Comparison of ENCODE assay signal across 1 cellular context in genomic region chr19:57583521-57584416, GRCh38.
TF ChIP-seq lines count a peak whose summit lies in the region.

TSS of gene ZIK1 (plus strand) at chr19:57584145. CDS start at chr19:57584357, 212 bp downstream.

TF ChIP-seq in GM12878, 131 proteins besides CTCF, POLR2A, EP300 and RAD21 (continued from another document and continues in another):
- 0 out of 2 replicates have a peak, but pooled peaks have one; percentile 17 for TF ChIP-seq CEBPZ (IDR thresholded peaks at IDR 0.05; ENCODE audit: low read depth, low read length)
- TF ChIP-seq NFYA (IDR thresholded peaks at IDR 0.05; ENCODE audit: borderline replicate concordance, low read depth, low read length), result no peak
- TF ChIP-seq POLR2AphosphoS5 (IDR thresholded peaks at IDR 0.05; ENCODE audit: low read length), result peak; percentile 50; the same call in 1 of the 2 replicates
- no peak for TF ChIP-seq ZZZ3 (IDR thresholded peaks at IDR 0.05; ENCODE audit: control insufficient read depth, insufficient read length, low read depth)
- no peak for TF ChIP-seq RBBP5 (conservative IDR thresholded peaks at IDR 0.05)
- TF ChIP-seq POU2F2 (IDR thresholded peaks at IDR 0.05; ENCODE audit: borderline replicate concordance, low read depth, low read length), result no peak
- peak; percentile 61; the same call in 1 of the 2 replicates for TF ChIP-seq E2F4 (IDR thresholded peaks at IDR 0.05; ENCODE audit: low read depth, low read length)
- no peak for TF ChIP-seq SUZ12 (IDR thresholded peaks at IDR 0.05; ENCODE audit: unreplicated experiment)
- no peak for TF ChIP-seq BMI1 (IDR thresholded peaks at IDR 0.05; ENCODE audit: borderline replicate concordance)
- TF ChIP-seq JUND (IDR thresholded peaks at IDR 0.05; ENCODE audit: low read depth, low read length), result no peak
- TF ChIP-seq DPF2 (IDR thresholded peaks at IDR 0.05), result 0 out of 2 replicates have a peak, but pooled peaks have one; percentile 14
- TF ChIP-seq ZNF622 (IDR thresholded peaks at IDR 0.05), result no peak
- TF ChIP-seq CREB1 (IDR thresholded peaks at IDR 0.05; ENCODE audit: low read depth), result 0 out of 2 replicates have a peak, but pooled peaks have one; percentile 75
- TF ChIP-seq, protein P1, sequence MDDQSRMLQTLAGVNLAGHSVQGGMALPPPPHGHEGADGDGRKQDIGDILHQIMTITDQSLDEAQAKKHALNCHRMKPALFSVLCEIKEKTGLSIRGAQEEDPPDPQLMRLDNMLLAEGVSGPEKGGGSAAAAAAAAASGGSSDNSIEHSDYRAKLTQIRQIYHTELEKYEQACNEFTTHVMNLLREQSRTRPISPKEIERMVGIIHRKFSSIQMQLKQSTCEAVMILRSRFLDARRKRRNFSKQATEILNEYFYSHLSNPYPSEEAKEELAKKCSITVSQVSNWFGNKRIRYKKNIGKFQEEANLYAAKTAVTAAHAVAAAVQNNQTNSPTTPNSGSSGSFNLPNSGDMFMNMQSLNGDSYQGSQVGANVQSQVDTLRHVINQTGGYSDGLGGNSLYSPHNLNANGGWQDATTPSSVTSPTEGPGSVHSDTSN (IDR thresholded peaks at IDR 0.05; ENCODE audit: insufficient replicate concordance, low read depth, low read length), result no peak
- no peak for TF ChIP-seq SMAD5 (IDR thresholded peaks at IDR 0.05; ENCODE audit: low read depth)
- peak; percentile 70 for TF ChIP-seq CREM (IDR thresholded peaks at IDR 0.05; ENCODE audit: low read depth)
- TF ChIP-seq ZNF687 (IDR thresholded peaks at IDR 0.05), result peak; percentile 56; the same call in 1 of the 2 replicates
- TF ChIP-seq TARDBP (IDR thresholded peaks at IDR 0.05; ENCODE audit: borderline replicate concordance), result 0 out of 2 replicates have a peak, but pooled peaks have one; percentile 45
- TF ChIP-seq SP1 (IDR thresholded peaks at IDR 0.05; ENCODE audit: low read depth, low read length), result peak; percentile 19
- TF ChIP-seq CEBPB (IDR thresholded peaks at IDR 0.05; ENCODE audit: borderline replicate concordance in 1 of 2, low read depth in 2 of 2, low read length in 2 of 2), result no peak
- TF ChIP-seq ZNF207 (IDR thresholded peaks at IDR 0.05; ENCODE audit: borderline replicate concordance), result no peak
- no peak for TF ChIP-seq HSF1 (IDR thresholded peaks at IDR 0.05; ENCODE audit: low read depth, low read length)
- TF ChIP-seq, protein P2, sequence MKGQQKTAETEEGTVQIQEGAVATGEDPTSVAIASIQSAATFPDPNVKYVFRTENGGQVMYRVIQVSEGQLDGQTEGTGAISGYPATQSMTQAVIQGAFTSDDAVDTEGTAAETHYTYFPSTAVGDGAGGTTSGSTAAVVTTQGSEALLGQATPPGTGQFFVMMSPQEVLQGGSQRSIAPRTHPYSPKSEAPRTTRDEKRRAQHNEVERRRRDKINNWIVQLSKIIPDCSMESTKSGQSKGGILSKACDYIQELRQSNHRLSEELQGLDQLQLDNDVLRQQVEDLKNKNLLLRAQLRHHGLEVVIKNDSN (IDR thresholded peaks at IDR 0.05; ENCODE audit: borderline replicate concordance, extremely low read length, insufficient read depth, low read depth, low read length), result peak; percentile 46
- no peak for TF ChIP-seq GATAD2B (conservative IDR thresholded peaks at IDR 0.05; ENCODE audit: low read depth)
- TF ChIP-seq FOS (IDR thresholded peaks at IDR 0.05; ENCODE audit: borderline replicate concordance, extremely low read depth, insufficient read length), result no peak
- no peak for TF ChIP-seq KAT2A (conservative IDR thresholded peaks at IDR 0.05; ENCODE audit: control insufficient read depth, low read depth, low read length)
- no peak for TF ChIP-seq ZBTB11 (CRISPR knock-in tag; IDR thresholded peaks at IDR 0.05)
- TF ChIP-seq, protein P3, sequence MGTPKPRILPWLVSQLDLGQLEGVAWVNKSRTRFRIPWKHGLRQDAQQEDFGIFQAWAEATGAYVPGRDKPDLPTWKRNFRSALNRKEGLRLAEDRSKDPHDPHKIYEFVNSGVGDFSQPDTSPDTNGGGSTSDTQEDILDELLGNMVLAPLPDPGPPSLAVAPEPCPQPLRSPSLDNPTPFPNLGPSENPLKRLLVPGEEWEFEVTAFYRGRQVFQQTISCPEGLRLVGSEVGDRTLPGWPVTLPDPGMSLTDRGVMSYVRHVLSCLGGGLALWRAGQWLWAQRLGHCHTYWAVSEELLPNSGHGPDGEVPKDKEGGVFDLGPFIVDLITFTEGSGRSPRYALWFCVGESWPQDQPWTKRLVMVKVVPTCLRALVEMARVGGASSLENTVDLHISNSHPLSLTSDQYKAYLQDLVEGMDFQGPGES (IDR thresholded peaks at IDR 0.05), result no peak
- no peak for TF ChIP-seq TCF3 (IDR thresholded peaks at IDR 0.05; ENCODE audit: borderline replicate concordance, insufficient read depth, low read depth, low read length)
- TF ChIP-seq, protein P4, sequence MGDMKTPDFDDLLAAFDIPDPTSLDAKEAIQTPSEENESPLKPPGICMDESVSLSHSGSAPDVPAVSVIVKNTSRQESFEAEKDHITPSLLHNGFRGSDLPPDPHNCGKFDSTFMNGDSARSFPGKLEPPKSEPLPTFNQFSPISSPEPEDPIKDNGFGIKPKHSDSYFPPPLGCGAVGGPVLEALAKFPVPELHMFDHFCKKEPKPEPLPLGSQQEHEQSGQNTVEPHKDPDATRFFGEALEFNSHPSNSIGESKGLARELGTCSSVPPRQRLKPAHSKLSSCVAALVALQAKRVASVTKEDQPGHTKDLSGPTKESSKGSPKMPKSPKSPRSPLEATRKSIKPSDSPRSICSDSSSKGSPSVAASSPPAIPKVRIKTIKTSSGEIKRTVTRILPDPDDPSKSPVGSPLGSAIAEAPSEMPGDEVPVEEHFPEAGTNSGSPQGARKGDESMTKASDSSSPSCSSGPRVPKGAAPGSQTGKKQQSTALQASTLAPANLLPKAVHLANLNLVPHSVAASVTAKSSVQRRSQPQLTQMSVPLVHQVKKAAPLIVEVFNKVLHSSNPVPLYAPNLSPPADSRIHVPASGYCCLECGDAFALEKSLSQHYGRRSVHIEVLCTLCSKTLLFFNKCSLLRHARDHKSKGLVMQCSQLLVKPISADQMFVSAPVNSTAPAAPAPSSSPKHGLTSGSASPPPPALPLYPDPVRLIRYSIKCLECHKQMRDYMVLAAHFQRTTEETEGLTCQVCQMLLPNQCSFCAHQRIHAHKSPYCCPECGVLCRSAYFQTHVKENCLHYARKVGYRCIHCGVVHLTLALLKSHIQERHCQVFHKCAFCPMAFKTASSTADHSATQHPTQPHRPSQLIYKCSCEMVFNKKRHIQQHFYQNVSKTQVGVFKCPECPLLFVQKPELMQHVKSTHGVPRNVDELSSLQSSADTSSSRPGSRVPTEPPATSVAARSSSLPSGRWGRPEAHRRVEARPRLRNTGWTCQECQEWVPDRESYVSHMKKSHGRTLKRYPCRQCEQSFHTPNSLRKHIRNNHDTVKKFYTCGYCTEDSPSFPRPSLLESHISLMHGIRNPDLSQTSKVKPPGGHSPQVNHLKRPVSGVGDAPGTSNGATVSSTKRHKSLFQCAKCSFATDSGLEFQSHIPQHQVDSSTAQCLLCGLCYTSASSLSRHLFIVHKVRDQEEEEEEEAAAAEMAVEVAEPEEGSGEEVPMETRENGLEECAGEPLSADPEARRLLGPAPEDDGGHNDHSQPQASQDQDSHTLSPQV (IDR thresholded peaks at IDR 0.05), result no peak
- TF ChIP-seq TCF12 (IDR thresholded peaks at IDR 0.05; ENCODE audit: low read depth, low read length), result no peak
- peak; percentile 79 for TF ChIP-seq HCFC1 (IDR thresholded peaks at IDR 0.05; ENCODE audit: low read length)
- TF ChIP-seq CBX5 (IDR thresholded peaks at IDR 0.05; ENCODE audit: low read depth), result peak; percentile 67; the same call in 1 of the 2 replicates
- peak; percentile 63 for TF ChIP-seq NR2C1 (IDR thresholded peaks at IDR 0.05)
- TF ChIP-seq RUNX3 (IDR thresholded peaks at IDR 0.05; ENCODE audit: low read length), result peak; percentile 46
- no peak for TF ChIP-seq SMARCA5 (IDR thresholded peaks at IDR 0.05)
